In genomic region chr4:114136067-114136466, GRCh38 we compare ENCODE assay signal across 26 cellular contexts.
DNase-seq lines count a peak whose midpoint lies in the region; ATAC-seq and TF ChIP-seq lines count a peak whose summit lies in the region.
"Had no signal": no experiment of that assay in that cellular context is flagged by ENCODE, and none has a peak within 500 bp of the region (broad histone marks: within the 10 kb centered on the region; RNA-seq: fewer than 3 reads in every experiment).

No MANE protein-coding gene starts in this region.

- H3K9me2 ChIP-seq in MM.1S (replicated peaks; ENCODE audit: insufficient read depth, low read length) = no peaks in the 10 kb centered on the region

- H3K4me1 Mint-ChIP-seq in activated CD4-positive, alpha-beta T cell treated with anti-CD3 and anti-CD28 coated beads for 36 hours = no peaks in the 10 kb centered on the region
- H3K4me1 Mint-ChIP-seq: central memory CD8-positive, alpha-beta T cell had no signal

- no peak overlapping the region for H2AFZ ChIP-seq in MM.1S (ENCODE audit: low read length)
- H2AFZ ChIP-seq: GM23338 had no signal

- no peaks in the 10 kb centered on the region for H3K27me3 Mint-ChIP-seq in activated CD4-positive, alpha-beta T cell treated with anti-CD3 and anti-CD28 coated beads for 36 hours

- POLR2A ChIA-PET in activated CD4-positive, alpha-beta T cell treated with anti-CD3 and anti-CD28 coated beads for 36 hours (lab: Charles Lee) = no interaction called here

- no peak for ATAC-seq in activated CD4-positive, alpha-beta T cell treated with anti-CD3 and anti-CD28 coated beads for 36 hours
- ATAC-seq: GM23338, left cardiac atrium had no signal

- no peak overlapping the region for H3K4me3 ChIP-seq in fibroblast of pulmonary artery (replicated peaks; ENCODE audit: low read depth, low read length)
- H3K4me3 ChIP-seq in MM.1S (ENCODE audit: low read length) = no peak overlapping the region
- H3K4me3 ChIP-seq: esophagus muscularis mucosa, GM23338, lung, transverse colon had no signal

- no peak overlapping the region for H3K4me3 Mint-ChIP-seq in activated CD4-positive, alpha-beta T cell treated with anti-CD3 and anti-CD28 coated beads for 36 hours
- H3K4me3 Mint-ChIP-seq: CD8-positive, alpha-beta memory T cell; central memory CD8-positive, alpha-beta T cell; GM23338; nephron had no signal

- H3K9me3 Mint-ChIP-seq in activated CD4-positive, alpha-beta T cell treated with anti-CD3 and anti-CD28 coated beads for 36 hours (ENCODE audit: low read depth) = no peaks in the 10 kb centered on the region
- H3K9me3 Mint-ChIP-seq: central memory CD8-positive, alpha-beta T cell; GM23338 had no signal

- H3K36me3 ChIP-seq in MM.1S (replicated peaks; ENCODE audit: insufficient read depth, low read length) = no peaks in the 10 kb centered on the region
- H3K36me3 ChIP-seq: esophagus muscularis mucosa, transverse colon had no signal

- no peak overlapping the region for H3K27ac ChIP-seq in MM.1S (ENCODE audit: low read length)
- H3K27ac ChIP-seq: esophagus muscularis mucosa, KMS-11, transverse colon had no signal

- H3K9ac ChIP-seq in MM.1S (ENCODE audit: low read length) = no peak overlapping the region
- H3K9ac ChIP-seq: KMS-11 had no signal

- H3F3A ChIP-seq in MM.1S (ENCODE audit: insufficient read depth, low read length) = no peaks in the 10 kb centered on the region

- H3K27ac Mint-ChIP-seq in activated CD4-positive, alpha-beta T cell treated with anti-CD3 and anti-CD28 coated beads for 36 hours = no peak overlapping the region
- H3K27ac Mint-ChIP-seq: GM23338, nephron had no signal

- CTCF ChIA-PET in activated CD4-positive, alpha-beta T cell treated with anti-CD3 and anti-CD28 coated beads for 36 hours (lab: Charles Lee) = interaction anchor here (0.6 kb wide), 1 partner anchor 26 kb away, joined by 4 read pairs; no protein-coding TSS in a partner anchor

- H3K79me2 ChIP-seq in MM.1S (ENCODE audit: low read length) = no peaks in the 10 kb centered on the region

- intact Hi-C loops in activated CD4-positive, alpha-beta T cell treated with anti-CD3 and anti-CD28 coated beads for 36 hours (cut with DNase I, micrococcal nuclease) = no loop called here

- no peaks in the 10 kb centered on the region for H3K4me1 ChIP-seq in MM.1S (ENCODE audit: low read length)

- no peaks in the 10 kb centered on the region for H3K9me3 ChIP-seq in MM.1S (replicated peaks; ENCODE audit: insufficient read depth, low read length)
- H3K9me3 ChIP-seq: transverse colon had no signal

- H4K20me1 ChIP-seq in MM.1S (ENCODE audit: insufficient read depth, low read length) = no peaks in the 10 kb centered on the region

- TF ChIP-seq CTCF in fibroblast of pulmonary artery (IDR thresholded peaks at IDR 0.05; ENCODE audit: low read length, missing control alignments) (no peak), MM.1S (IDR thresholded peaks at IDR 0.05; ENCODE audit: low read length) (no peak)

- DNase-seq in EL (peak; percentile 23), LHCN-M2 (ENCODE audit: low read depth) (peak; percentile 24), amniotic epithelial cell (ENCODE audit: low read depth) (peak; percentile 2), fibroblast of pulmonary artery (ENCODE audit: low read depth) (peak; percentile 17), foreskin melanocyte (no peak), NCI-H774 (lab: John Stamatoyannopoulos, UW) (no peak), MM.1S (no peak)
- DNase-seq in activated CD4-positive, alpha-beta T cell treated with anti-CD3 and anti-CD28 coated beads for 36 hours = no peak
- DNase-seq: ACHN; activated CD4-positive, alpha-beta T cell treated with anti-CD3 and anti-CD28 coated beads, Interleukin-2, amount 50 U/mL, for 48 hours; activated T-cell treated with anti-CD3 and anti-CD28 coated beads, Interleukin-2, amount 50 U/mL, for 48 hours; CD8-positive, alpha-beta memory T cell; hypothalamus; left cardiac atrium; NCI-H1417 treated with DMSO at 0.1 percent for 48 hours; NCI-H2081 treated with DMSO at 0.1 percent for 48 hours; NCI-H345; NCI-H82; stimulated activated CD4-positive, alpha-beta T cell treated with anti-CD3 and anti-CD28 coated beads, Interleukin-4, amount 100 ng/mL, for 24 hours; transverse colon had no signal

- H3K4me2 ChIP-seq in MM.1S (ENCODE audit: low read depth, low read length) = no peak overlapping the region
- H3K4me2 ChIP-seq: GM23338, KMS-11 had no signal

- no peaks in the 10 kb centered on the region for H3K36me3 Mint-ChIP-seq in activated CD4-positive, alpha-beta T cell treated with anti-CD3 and anti-CD28 coated beads for 36 hours (ENCODE audit: low read depth)
- H3K36me3 Mint-ChIP-seq: CD8-positive, alpha-beta memory T cell had no signal

- no peaks in the 10 kb centered on the region for H3K27me3 ChIP-seq in MM.1S (replicated peaks; ENCODE audit: insufficient read depth, low read length)
- H3K27me3 ChIP-seq: esophagus muscularis mucosa, transverse colon had no signal

Comparison
In these comparisons a context has a peak if more than half of its experiments do, and no peak if none do; other contexts are left out.
1. DNase-seq: peak in EL (single experiment), LHCN-M2 (single experiment), amniotic epithelial cell (single experiment) and fibroblast of pulmonary artery (single experiment); none in foreskin melanocyte (single experiment), NCI-H774 (single experiment), MM.1S (single experiment) and activated CD4-positive, alpha-beta T cell treated with anti-CD3 and anti-CD28 coated beads for 36 hours (single experiment).